ENCODE assay signal across 8 cellular contexts in the genomic region with DNA sequence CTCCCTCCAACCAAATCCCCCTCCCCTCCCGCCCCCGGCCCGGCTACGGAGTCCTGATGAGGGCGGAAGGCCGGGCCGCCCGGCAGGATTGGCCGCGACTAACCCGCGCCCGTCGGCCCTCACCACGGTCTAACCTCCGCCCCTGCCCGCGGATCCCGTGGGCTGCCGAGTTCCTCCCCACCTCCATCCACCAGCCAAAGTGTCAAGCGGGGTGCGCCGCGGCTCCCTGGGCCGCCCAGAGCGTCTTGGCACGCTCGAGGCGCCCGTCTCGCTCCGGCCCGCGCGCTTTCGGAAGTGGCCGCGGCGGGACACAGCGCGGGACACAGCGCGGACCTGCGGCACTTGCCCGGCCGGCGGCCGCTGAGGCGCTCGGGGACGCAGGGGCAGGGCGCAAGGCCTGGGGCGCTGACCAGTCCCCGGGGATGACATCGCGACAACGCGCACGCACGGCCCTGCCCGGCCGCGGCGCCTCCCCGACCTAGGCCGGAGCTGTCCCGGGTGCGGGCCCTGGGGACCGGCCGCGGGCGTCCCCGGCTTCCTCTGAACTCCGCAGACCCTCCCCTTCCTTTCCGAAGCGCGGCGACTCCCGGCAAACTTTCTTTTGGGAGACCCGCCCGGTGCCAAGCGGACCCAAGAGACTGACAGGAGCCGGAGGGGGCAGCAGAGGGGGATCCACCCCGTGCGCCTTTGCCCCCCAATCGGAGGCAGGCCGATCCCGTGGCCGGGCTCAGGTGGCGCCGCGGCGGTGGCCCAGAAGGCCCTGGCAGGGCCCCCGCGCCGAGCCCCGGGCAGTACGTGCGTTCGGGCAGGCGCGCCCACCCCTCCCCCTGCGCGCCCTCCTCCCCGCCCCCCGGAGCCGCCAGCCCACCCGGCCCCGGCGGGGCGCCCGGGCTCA.
DNase-seq lines count a peak whose midpoint lies in the region; ATAC-seq and TF ChIP-seq lines count a peak whose summit lies in the region.

No MANE protein-coding gene starts in this region.

- peak overlapping the region; percentile 84 for H3K4me3 Mint-ChIP-seq in activated naive CD8-positive, alpha-beta T cell treated with anti-CD3 and anti-CD28 coated beads, Interleukin-2, amount 10 ng/mL, durations not matched to agents 7 days and 5 days

- H3K4me1 Mint-ChIP-seq in activated naive CD8-positive, alpha-beta T cell treated with anti-CD3 and anti-CD28 coated beads, Interleukin-2, amount 10 ng/mL, durations not matched to agents 7 days and 5 days: peaks cover 45% of the 10 kb centered on the region

- peak overlapping the region; percentile 58 for H3K4me2 ChIP-seq in OCI-LY1 (ENCODE audit: low read length)

- H3K4me3 ChIP-seq in OCI-LY1 (ENCODE audit: low read depth, low read length, poor library complexity, severe bottlenecking): peak overlapping the region; percentile 53

- no peaks in the 10 kb centered on the region for H3K4me1 ChIP-seq in OCI-LY1 (ENCODE audit: insufficient read depth, low read length, severe bottlenecking)

- no peaks in the 10 kb centered on the region for H3F3A ChIP-seq in OCI-LY1 (ENCODE audit: insufficient read depth, low read length)

- no peak overlapping the region for H3K9ac ChIP-seq in OCI-LY1 (ENCODE audit: low read length)

- intact Hi-C loops in left ventricle myocardium superior (cut with micrococcal nuclease): no loop called here
- intact Hi-C loops in posterior cingulate gyrus (cut with DNase I): loop anchor here (5.0 kb wide), 1 partner anchor 461 kb away; no protein-coding TSS in a partner anchor

- no peak overlapping the region for H3K27ac ChIP-seq in OCI-LY1 (ENCODE audit: low read depth, low read length, poor library complexity, severe bottlenecking)

- no peaks in the 10 kb centered on the region for H4K20me1 ChIP-seq in OCI-LY1 (ENCODE audit: insufficient read depth, low read length)

- H3K36me3 ChIP-seq in OCI-LY1 (ENCODE audit: insufficient read depth, low read length): no peaks in the 10 kb centered on the region

- ATAC-seq in HG02623 (IDR thresholded peaks at IDR 0.05; ENCODE audit: unreplicated experiment) (peak; percentile 23), left ventricle myocardium superior (peak; percentile 81)
- peak; percentile 44 for ATAC-seq in activated naive CD8-positive, alpha-beta T cell treated with anti-CD3 and anti-CD28 coated beads, Interleukin-2, amount 10 ng/mL, durations not matched to agents 7 days and 5 days (ENCODE audit: low read depth)

- peak; percentile 59 for DNase-seq in NCI-H2227 (lab: John Stamatoyannopoulos, UW; ENCODE audit: unreplicated experiment)
- DNase-seq in NCI-H2227 treated with DMSO at 0.1 percent for 48 hours (lab: John Stamatoyannopoulos, UW): no peak
- peak; percentile 76 for DNase-seq in activated naive CD8-positive, alpha-beta T cell treated with anti-CD3 and anti-CD28 coated beads, Interleukin-2, amount 10 ng/mL, durations not matched to agents 7 days and 5 days
- DNase-seq in left ventricle myocardium superior: peak; percentile 72
- DNase-seq in posterior cingulate gyrus: peak; percentile 10 to 90 (median 44)
- no peak for DNase-seq in COR-L47 (lab: John Stamatoyannopoulos, UW)

- H3K27ac Mint-ChIP-seq in activated naive CD8-positive, alpha-beta T cell treated with anti-CD3 and anti-CD28 coated beads, Interleukin-2, amount 10 ng/mL, durations not matched to agents 7 days and 5 days: peak overlapping the region; percentile 81

- H3K27me3 Mint-ChIP-seq in activated naive CD8-positive, alpha-beta T cell treated with anti-CD3 and anti-CD28 coated beads, Interleukin-2, amount 10 ng/mL, durations not matched to agents 7 days and 5 days: no peaks in the 10 kb centered on the region

- H3K36me3 Mint-ChIP-seq in activated naive CD8-positive, alpha-beta T cell treated with anti-CD3 and anti-CD28 coated beads, Interleukin-2, amount 10 ng/mL, durations not matched to agents 7 days and 5 days: peaks cover 5% of the 10 kb centered on the region

- no peaks in the 10 kb centered on the region for H3K79me2 ChIP-seq in OCI-LY1 (ENCODE audit: insufficient read depth, low read length)

- no peaks in the 10 kb centered on the region for H3K9me3 ChIP-seq in OCI-LY1 (ENCODE audit: low read length)

- H3K9me2 ChIP-seq in OCI-LY1 (ENCODE audit: low read depth, low read length): no peaks in the 10 kb centered on the region

- no peaks in the 10 kb centered on the region for H3K9me3 Mint-ChIP-seq in activated naive CD8-positive, alpha-beta T cell treated with anti-CD3 and anti-CD28 coated beads, Interleukin-2, amount 10 ng/mL, durations not matched to agents 7 days and 5 days

- POLR2A ChIA-PET in activated naive CD8-positive, alpha-beta T cell treated with anti-CD3 and anti-CD28 coated beads, Interleukin-2, amount 10 ng/mL, durations not matched to agents 7 days and 5 days (lab: Charles Lee): interaction anchor here (0.6 to 3.0 kb wide), 12 partner anchors 8 to 325 kb away, joined by 3 to 10 read pairs (median 5); no protein-coding TSS in a partner anchor

- no peak overlapping the region for H2AFZ ChIP-seq in OCI-LY1 (ENCODE audit: low read length)

- TF ChIP-seq CTCF in OCI-LY1 (IDR thresholded peaks at IDR 0.05; ENCODE audit: low read length): no peak

- no peaks in the 10 kb centered on the region; the same call in 1 of the 2 replicates for H3K27me3 ChIP-seq in OCI-LY1 (ENCODE audit: insufficient read depth, low read length)

Comparison
In these comparisons a context has a peak if more than half of its experiments do, and no peak if none do; other contexts are left out.
1. DNase-seq: peak in NCI-H2227 (single experiment), activated naive CD8-positive, alpha-beta T cell treated with anti-CD3 and anti-CD28 coated beads, Interleukin-2, amount 10 ng/mL, durations not matched to agents 7 days and 5 days (single experiment), left ventricle myocardium superior (single experiment) and posterior cingulate gyrus (10 of 10); none in NCI-H2227 treated with DMSO at 0.1 percent for 48 hours (single experiment) and COR-L47 (single experiment).
2. ATAC-seq: peak in every context shown above with its lines; median percentile 81 in left ventricle myocardium superior; 44 in activated naive CD8-positive, alpha-beta T cell treated with anti-CD3 and anti-CD28 coated beads, Interleukin-2, amount 10 ng/mL, durations not matched to agents 7 days and 5 days; 23 in HG02623.